In genomic region chr2:219571311-219572236, GRCh38 we compare ENCODE assay signal across 8 cellular contexts. TPM values are rescaled to one million over a fixed set of nuclear protein-coding genes. Genes with fewer than 3 reads are reported as not detected.
DNase-seq lines count a peak whose midpoint lies in the region; ATAC-seq and TF ChIP-seq lines count a peak whose summit lies in the region.

OBSL1 (minus strand) TSS chr2:219571539; CDS start chr2:219571232, 307 bp downstream.

- in situ Hi-C loops in GM13976 (cut with MboI; ENCODE audit: low sequenced_read_pairs, unreplicated experiment): no loop called here

- DNase-seq in NCI-H1930 (lab: John Stamatoyannopoulos, UW): peak; percentile 25 to 49
- no peak for DNase-seq in activated B cell treated with CpG ODN at 0.5 μM for 24 hours
- peak; percentile 85 for DNase-seq in fibroblast of villous mesenchyme (ENCODE audit: low read depth)
- DNase-seq in naive thymus-derived CD4-positive, alpha-beta T cell: no peak
- no peak for DNase-seq in GM13976 (ENCODE audit: low spot score)

- intact Hi-C loops in activated B cell treated with CpG ODN at 0.5 μM for 24 hours (cut with micrococcal nuclease): no loop called here
- intact Hi-C loops in naive thymus-derived CD4-positive, alpha-beta T cell (cut with micrococcal nuclease): no loop called here

- H3K4me1 ChIP-seq in ES-I3 (ENCODE audit: insufficient read depth, low read length): peaks cover 30% of the 10 kb centered on the region
- H3K4me1 ChIP-seq in naive thymus-derived CD4-positive, alpha-beta T cell (ENCODE audit: control insufficient read depth in 2 of 2, insufficient read depth in 2 of 2, low read length in 2 of 2): no peaks in the 10 kb centered on the region

- H3K9me3 ChIP-seq in ES-I3 (ENCODE audit: control insufficient read depth, insufficient read depth, low read length): no peaks in the 10 kb centered on the region
- H3K9me3 ChIP-seq in naive thymus-derived CD4-positive, alpha-beta T cell (ENCODE audit: control insufficient read depth in 2 of 3, low read length in 3 of 3): no peaks in the 10 kb centered on the region

- POLR2A ChIA-PET in activated B cell treated with CpG ODN at 0.5 μM for 24 hours (lab: Charles Lee): no interaction called here
- POLR2A ChIA-PET in naive thymus-derived CD4-positive, alpha-beta T cell (lab: Charles Lee): interaction anchor here (0.6 to 0.7 kb wide), 2 partner anchors 26 to 28 kb away, joined by 3 to 5 read pairs; partner anchors contain the start of genes CHPF, STK11IP and TMEM198

- H3K4me1 Mint-ChIP-seq in activated B cell treated with CpG ODN at 0.5 μM for 24 hours: no peaks in the 10 kb centered on the region
- H3K4me1 Mint-ChIP-seq in naive thymus-derived CD4-positive, alpha-beta T cell: peaks cover 0 to 5% (median 0%) of the 10 kb centered on the region in 7 donors

- CTCF ChIA-PET in activated B cell treated with CpG ODN at 0.5 μM for 24 hours (lab: Charles Lee): interaction anchor here (1.4 kb wide), 1 partner anchor 11 kb away, joined by 6 read pairs; no protein-coding TSS in a partner anchor
- CTCF ChIA-PET in naive thymus-derived CD4-positive, alpha-beta T cell (lab: Charles Lee): interaction anchor here (1.3 kb wide), 1 partner anchor 11 kb away, joined by 4 read pairs; no protein-coding TSS in a partner anchor

- H3K4me3 Mint-ChIP-seq in activated B cell treated with CpG ODN at 0.5 μM for 24 hours: peak within 1 kb of the TSS; percentile 19
- peak within 1 kb of the TSS in 7 of 10 donors; percentile 17 to 78 (median 41) for H3K4me3 Mint-ChIP-seq in naive thymus-derived CD4-positive, alpha-beta T cell

- no peaks in the 10 kb centered on the region for H3K36me3 Mint-ChIP-seq in activated B cell treated with CpG ODN at 0.5 μM for 24 hours (ENCODE audit: low read depth)
- no peaks in the 10 kb centered on the region for H3K36me3 Mint-ChIP-seq in naive thymus-derived CD4-positive, alpha-beta T cell

- peak within 1 kb of the TSS; percentile 76 for H3K9ac ChIP-seq in ES-I3 (ENCODE audit: low read depth, low read length)

- peak within 1 kb of the TSS; percentile 69 for H3K4me3 ChIP-seq in fibroblast of villous mesenchyme (ENCODE audit: low read depth, low read length)
- H3K4me3 ChIP-seq in naive thymus-derived CD4-positive, alpha-beta T cell (ENCODE audit: low read length): no peak within 1 kb of the TSS

- H3K27me3 ChIP-seq in naive thymus-derived CD4-positive, alpha-beta T cell (ENCODE audit: control insufficient read depth in 2 of 2, insufficient read depth in 2 of 2, low read length in 2 of 2): peaks cover 0 to 10% of the 10 kb centered on the region in 2 donors

- TF ChIP-seq CTCF in activated B cell treated with CpG ODN at 0.5 μM for 24 hours (IDR thresholded peaks at IDR 0.05) (no peak), fibroblast of villous mesenchyme (IDR thresholded peaks at IDR 0.05; ENCODE audit: insufficient read depth, low read depth, low read length) (no peak), GM13976 (IDR thresholded peaks at IDR 0.05; ENCODE audit: borderline replicate concordance, control extremely low read depth, extremely low read depth, insufficient read depth, missing control alignments) (no peak)

- peak; percentile 21 for ATAC-seq in activated B cell treated with CpG ODN at 0.5 μM for 24 hours (ENCODE audit: low read depth)
- peak; percentile 23 for ATAC-seq in naive thymus-derived CD4-positive, alpha-beta T cell
- ATAC-seq in HG02970 (IDR thresholded peaks at IDR 0.05; ENCODE audit: low FRiP score, unreplicated experiment): no peak
- no peak for ATAC-seq in HG03378 (IDR thresholded peaks at IDR 0.05; ENCODE audit: unreplicated experiment)

- peaks cover 4% of the 10 kb centered on the region; the same call in 1 of the 2 replicates for H3K36me3 ChIP-seq in ES-I3 (ENCODE audit: insufficient read depth, low read length)
- H3K36me3 ChIP-seq in naive thymus-derived CD4-positive, alpha-beta T cell (ENCODE audit: control insufficient read depth in 2 of 3, insufficient read depth in 3 of 3, low read length in 3 of 3): no peaks in the 10 kb centered on the region

- no peak within 1 kb of the TSS for H3K27ac Mint-ChIP-seq in activated B cell treated with CpG ODN at 0.5 μM for 24 hours
- H3K27ac Mint-ChIP-seq in naive thymus-derived CD4-positive, alpha-beta T cell: no peak within 1 kb of the TSS

- peaks cover 56% of the 10 kb centered on the region for H3K27me3 Mint-ChIP-seq in activated B cell treated with CpG ODN at 0.5 μM for 24 hours
- peaks cover 21 to 58% (median 39%) of the 10 kb centered on the region in 5 donors for H3K27me3 Mint-ChIP-seq in naive thymus-derived CD4-positive, alpha-beta T cell

- no peak within 1 kb of the TSS for H3K27ac ChIP-seq in naive thymus-derived CD4-positive, alpha-beta T cell (ENCODE audit: low read depth, low read length)

- no peaks in the 10 kb centered on the region for H3K9me3 Mint-ChIP-seq in activated B cell treated with CpG ODN at 0.5 μM for 24 hours
- no peaks in the 10 kb centered on the region for H3K9me3 Mint-ChIP-seq in naive thymus-derived CD4-positive, alpha-beta T cell

RNA-seq across cellular contexts. Expression of gene OBSL1, which starts in this region (rescaled TPM):
- not detected in 2 replicates for total RNA-seq in activated B cell treated with CpG ODN at 0.5 μM for 24 hours
- total RNA-seq in fibroblast of villous mesenchyme: 67.0 and 86.8 TPM in 2 replicates
- total RNA-seq in naive thymus-derived CD4-positive, alpha-beta T cell: 1 to 10 TPM in 2 of 5 experiments, under 1 TPM in 1, not detected in 2; 0.19 to 7.1 (median 4.0) TPM
- polyA plus RNA-seq in naive thymus-derived CD4-positive, alpha-beta T cell: not detected

Comparison
In these comparisons a context has a peak if more than half of its experiments do, and no peak if none do; other contexts are left out.
1. Peak in ATAC-seq in activated B cell treated with CpG ODN at 0.5 μM for 24 hours; RNA of the gene not detected or under 1 TPM.
2. DNase-seq: peak in NCI-H1930 (2 of 2) and fibroblast of villous mesenchyme (single experiment); none in activated B cell treated with CpG ODN at 0.5 μM for 24 hours (single experiment), naive thymus-derived CD4-positive, alpha-beta T cell (0 of 9) and GM13976 (single experiment).